Comparison of ENCODE assay signal across 8 cellular contexts in the genomic region with DNA sequence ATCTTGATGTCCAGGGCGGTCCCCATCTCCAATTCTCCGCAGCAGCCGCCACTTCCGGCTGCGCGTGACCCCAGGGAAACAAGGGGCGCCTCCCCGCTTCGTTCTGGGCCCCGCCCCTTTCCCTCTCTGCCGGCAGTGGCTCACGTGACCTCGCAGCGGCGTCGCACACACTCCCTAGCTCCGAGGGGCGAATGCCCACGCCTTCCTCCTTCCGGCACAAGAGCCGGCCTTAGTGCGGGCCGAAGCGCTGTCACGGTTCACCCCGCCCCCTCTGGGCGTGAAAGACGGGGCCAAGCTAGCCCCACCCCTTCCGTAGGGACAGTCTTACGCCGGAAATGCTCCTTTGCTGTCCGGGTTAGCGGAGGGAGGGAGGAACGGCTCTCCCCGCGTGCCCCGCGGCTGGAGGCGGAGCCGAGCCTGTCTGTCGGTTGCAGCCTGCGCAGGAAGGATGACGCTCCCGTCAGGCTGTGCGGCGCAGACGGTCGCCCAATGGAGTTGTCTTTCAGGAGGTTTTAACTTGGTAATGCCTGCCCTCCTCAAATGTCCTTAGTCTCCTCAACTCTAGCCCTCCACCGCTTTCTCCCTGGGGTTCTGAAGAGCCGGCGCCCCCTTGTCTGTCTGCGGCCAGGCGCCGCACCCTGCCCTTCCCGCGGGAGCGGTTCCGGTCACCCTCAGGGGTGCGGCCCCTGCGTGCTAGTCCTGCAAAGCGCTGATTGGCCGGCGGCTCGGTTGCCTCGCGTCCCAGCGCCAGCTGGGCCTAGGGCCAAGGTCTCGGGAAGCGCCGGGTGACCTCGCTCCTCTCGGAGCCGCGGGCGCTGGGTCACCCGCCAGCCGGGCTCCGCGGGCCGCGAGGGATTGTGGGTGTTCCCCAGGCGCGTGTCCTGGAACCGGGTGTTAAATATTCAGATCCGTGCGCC. TPM values are rescaled to one million over a fixed set of nuclear protein-coding genes. Genes with fewer than 3 reads are reported as not detected.
DNase-seq lines count a peak whose midpoint lies in the region; ATAC-seq and TF ChIP-seq lines count a peak whose summit lies in the region.

A gene (minus strand): TSS at position 66 of the 917 bp plus-strand sequence. CDS start 40 bp downstream, at position 26.

- H3K27me3 ChIP-seq in kidney epithelial cell (ENCODE audit: control insufficient read depth, insufficient read depth, low read length): no peaks in the 10 kb centered on the region

- no peaks in the 10 kb centered on the region for H3K9me3 Mint-ChIP-seq in activated CD4-positive, alpha-beta T cell treated with anti-CD3 and anti-CD28 coated beads for 36 hours (ENCODE audit: low read depth)

- H3K36me3 Mint-ChIP-seq in activated CD4-positive, alpha-beta T cell treated with anti-CD3 and anti-CD28 coated beads for 36 hours (ENCODE audit: low read depth): peaks cover 16% of the 10 kb centered on the region

- H3K4me1 Mint-ChIP-seq in activated CD4-positive, alpha-beta T cell treated with anti-CD3 and anti-CD28 coated beads for 36 hours: peaks cover 28% of the 10 kb centered on the region

- H3K36me3 ChIP-seq in kidney epithelial cell (ENCODE audit: control insufficient read depth, insufficient read depth, low read length): no peaks in the 10 kb centered on the region

- H3K4me3 ChIP-seq in choroid plexus epithelial cell (ENCODE audit: low read depth, low read length): peak within 1 kb of the TSS; percentile 85
- H3K4me3 ChIP-seq in kidney epithelial cell (ENCODE audit: low read depth, low read length): peak within 1 kb of the TSS; percentile 86

- ATAC-seq in HG03442 (IDR thresholded peaks at IDR 0.05; ENCODE audit: unreplicated experiment): peak; percentile 89
- peak; percentile 92 for ATAC-seq in activated CD4-positive, alpha-beta T cell treated with anti-CD3 and anti-CD28 coated beads for 36 hours

- intact Hi-C loops in activated CD4-positive, alpha-beta T cell treated with anti-CD3 and anti-CD28 coated beads for 36 hours (cut with DNase I, micrococcal nuclease): loop anchor here (1.0 to 10.0 kb wide), 13 partner anchors 9 to 1915 kb away; a partner anchor contains a TSS

- peak within 1 kb of the TSS; percentile 84 for H3K4me3 Mint-ChIP-seq in activated CD4-positive, alpha-beta T cell treated with anti-CD3 and anti-CD28 coated beads for 36 hours

- TF ChIP-seq CTCF in choroid plexus epithelial cell (conservative IDR thresholded peaks at IDR 0.05; ENCODE audit: low read depth, low read length) (no peak), kidney epithelial cell (IDR thresholded peaks at IDR 0.05; ENCODE audit: insufficient read depth, low read length, poor library complexity, severe bottlenecking) (no peak)

- CTCF ChIA-PET in activated CD4-positive, alpha-beta T cell treated with anti-CD3 and anti-CD28 coated beads for 36 hours (lab: Charles Lee): interaction anchor here (0.6 to 1.4 kb wide), 5 partner anchors 9 to 302 kb away, joined by 3 read pairs; no protein-coding TSS in a partner anchor

- POLR2A ChIA-PET in activated CD4-positive, alpha-beta T cell treated with anti-CD3 and anti-CD28 coated beads for 36 hours (lab: Charles Lee): interaction anchor here (0.6 to 1.9 kb wide), 10 partner anchors 9 to 409 kb away, joined by 3 to 17 read pairs (median 6); no protein-coding TSS in a partner anchor

- H3K27ac Mint-ChIP-seq in activated CD4-positive, alpha-beta T cell treated with anti-CD3 and anti-CD28 coated beads for 36 hours: peak within 1 kb of the TSS; percentile 99

- H3K27me3 Mint-ChIP-seq in activated CD4-positive, alpha-beta T cell treated with anti-CD3 and anti-CD28 coated beads for 36 hours: no peaks in the 10 kb centered on the region

- DNase-seq in AML-193 (lab: John Stamatoyannopoulos, UW) (peak; percentile 97 to 99), GM19238 (ENCODE audit: insufficient read length, low spot score) (peak; percentile 83), NCI-H524 (lab: John Stamatoyannopoulos, UW) (peak; percentile 98 to 100), choroid plexus epithelial cell (ENCODE audit: low read depth) (peak; percentile 100), kidney epithelial cell (ENCODE audit: low read depth) (peak; percentile 97)
- DNase-seq in activated CD4-positive, alpha-beta T cell treated with anti-CD3 and anti-CD28 coated beads for 36 hours: peak; percentile 99
- DNase-seq in stimulated activated CD4-positive, alpha-beta T cell treated with anti-CD3 and anti-CD28 coated beads, Interleukin-15, amount 100 ng/mL, for 48 hours (ENCODE audit: low read depth in 2 of 2): peak; percentile 97 to 98

RNA-seq across cellular contexts. Expression of the gene that starts here (rescaled TPM):
- total RNA-seq in activated CD4-positive, alpha-beta T cell treated with anti-CD3 and anti-CD28 coated beads for 36 hours: 10 to 100 TPM; 54.8 to 61.7 TPM
- 64.1 and 80.8 TPM in 2 replicates for total RNA-seq in kidney epithelial cell

Comparison
In these comparisons a context has a peak if more than half of its experiments do, and no peak if none do; other contexts are left out.
1. Peak in every context shown above with its lines: DNase-seq, ATAC-seq and H3K4me3 ChIP-seq.